13 cellular contexts compared by ENCODE assay signal in genomic region chr5:69494481-69494880, GRCh38. TPM values are rescaled to one million over a fixed set of nuclear protein-coding genes. Genes with fewer than 3 reads are reported as not detected.
A peak's percentile ranks its signal among the peaks of the same experiment; 100 is the strongest.
DNase-seq lines count a peak whose midpoint lies in the region; ATAC-seq, FAIRE-seq and TF ChIP-seq lines count a peak whose summit lies in the region.
"Had no signal": no experiment of that assay in that cellular context is flagged by ENCODE, and none has a peak within 500 bp of the region (broad histone marks: within the 10 kb centered on the region; RNA-seq: fewer than 3 reads in every experiment).

No MANE protein-coding gene starts in this region.

- H3K9ac ChIP-seq in kidney (ENCODE audit: low read length in 2 of 2) = peak overlapping the region in 1 of 2 donors; percentile 87

- H3K9me3 Mint-ChIP-seq in activated T-cell treated with anti-CD3 and anti-CD28 coated beads, Interleukin-2, amount 50 U/mL, for 24 hours = no peaks in the 10 kb centered on the region

- H3K27me3 Mint-ChIP-seq in activated T-cell treated with anti-CD3 and anti-CD28 coated beads, Interleukin-2, amount 50 U/mL, for 24 hours = peaks cover 64% of the 10 kb centered on the region

- no peak for ATAC-seq in HG03565 (IDR thresholded peaks at IDR 0.05; ENCODE audit: unreplicated experiment)

- H3K27ac Mint-ChIP-seq in activated T-cell treated with anti-CD3 and anti-CD28 coated beads, Interleukin-2, amount 50 U/mL, for 24 hours = no peak overlapping the region

- H3K36me3 ChIP-seq in kidney (ENCODE audit: control insufficient read depth in 1 of 2, insufficient read depth in 2 of 2, low read length in 2 of 2) = no peaks in the 10 kb centered on the region
- H3K36me3 ChIP-seq in suprapubic skin = no peaks in the 10 kb centered on the region

- intact Hi-C loops in kidney (cut with DNase I) = no loop called here

- peak overlapping the region; percentile 96 for H3K27ac ChIP-seq in VCaP
- H3K27ac ChIP-seq in kidney (ENCODE audit: low read depth in 2 of 2, low read length in 2 of 2) = peak overlapping the region; percentile 16 to 96
- H3K27ac ChIP-seq in suprapubic skin = no peak overlapping the region
- H3K27ac ChIP-seq: psoas muscle had no signal

- no peak for DNase-seq in activated T-cell treated with anti-CD3 and anti-CD28 coated beads, Interleukin-2, amount 50 U/mL, for 24 hours
- no peak for DNase-seq in activated T-cell treated with anti-CD3 and anti-CD28 coated beads for 4 hours
- no peak for DNase-seq in kidney
- DNase-seq in suprapubic skin (ENCODE audit: low spot score in 2 of 2) = no peak
- no peak for DNase-seq in NCI-H1105 (lab: John Stamatoyannopoulos, UW)
- DNase-seq in globus pallidus (ENCODE audit: low spot score) = no peak
- DNase-seq: activated CD4-positive, alpha-beta T cell treated with anti-CD3 and anti-CD28 coated beads, Interleukin-2, amount 50 U/mL, for 4 hours; NCI-H1930; psoas muscle; stimulated activated CD4-positive, alpha-beta T cell treated with anti-CD3 and anti-CD28 coated beads, Interleukin-4, amount 100 ng/mL, for 4 hours had no signal

- no peaks in the 10 kb centered on the region for H3K36me3 Mint-ChIP-seq in activated T-cell treated with anti-CD3 and anti-CD28 coated beads, Interleukin-2, amount 50 U/mL, for 24 hours (ENCODE audit: low read depth)

- no peak for FAIRE-seq in kidney (lab: Jason Lieb, UNC)
- FAIRE-seq: A204.1 had no signal

- peaks cover 35% of the 10 kb centered on the region for H3K27me3 ChIP-seq in suprapubic skin

- H3K9me3 ChIP-seq in kidney (ENCODE audit: control insufficient read depth in 1 of 2, low read length in 2 of 2) = no peaks in the 10 kb centered on the region
- no peaks in the 10 kb centered on the region for H3K9me3 ChIP-seq in suprapubic skin
- H3K9me3 ChIP-seq: psoas muscle had no signal

- WGBS in suprapubic skin = 83% methylated on average over 7 of the region's 7 CpGs

- TF ChIP-seq CTCF in VCaP (conservative IDR thresholded peaks at IDR 0.05) (no peak), kidney (IDR thresholded peaks at IDR 0.05; ENCODE audit: borderline replicate concordance, extremely low read depth, insufficient read depth) (no peak), suprapubic skin (IDR thresholded peaks at IDR 0.05) (no peak)

- peak overlapping the region; percentile 52 for H3K4me3 Mint-ChIP-seq in activated T-cell treated with anti-CD3 and anti-CD28 coated beads, Interleukin-2, amount 50 U/mL, for 24 hours

- H3K4me3 ChIP-seq in kidney (ENCODE audit: low read length in 2 of 2) (peak overlapping the region; percentile 75 to 76), suprapubic skin (peak overlapping the region; percentile 90)

- H3K4me1 Mint-ChIP-seq in activated T-cell treated with anti-CD3 and anti-CD28 coated beads, Interleukin-2, amount 50 U/mL, for 24 hours (ENCODE audit: low read depth) = peaks cover 14% of the 10 kb centered on the region

- H3K4me1 ChIP-seq in kidney (ENCODE audit: control insufficient read depth in 1 of 2, insufficient read depth in 1 of 2, low read depth in 1 of 2, low read length in 2 of 2) = peaks cover 6% of the 10 kb centered on the region in 2 donors
- H3K4me1 ChIP-seq in suprapubic skin = peaks cover 26% of the 10 kb centered on the region
- H3K4me1 ChIP-seq: psoas muscle had no signal

- TF ChIP-seq POLR2A in suprapubic skin (IDR thresholded peaks at IDR 0.05) = no peak

- no peak for TF ChIP-seq EP300 in suprapubic skin (IDR thresholded peaks at IDR 0.05)

RNA-seq across cellular contexts. Expression of gene OCLN, which starts 1.9 kb away (rescaled TPM):
- total RNA-seq in kidney = 127 TPM
- 13.5 TPM for polyA plus RNA-seq in kidney (ENCODE audit: insufficient read depth, low read depth, low replicate concordance)
- total RNA-seq in suprapubic skin = 10 to 100 TPM; 31.4 to 56.9 (median 45.4) TPM
